In the genomic region with DNA sequence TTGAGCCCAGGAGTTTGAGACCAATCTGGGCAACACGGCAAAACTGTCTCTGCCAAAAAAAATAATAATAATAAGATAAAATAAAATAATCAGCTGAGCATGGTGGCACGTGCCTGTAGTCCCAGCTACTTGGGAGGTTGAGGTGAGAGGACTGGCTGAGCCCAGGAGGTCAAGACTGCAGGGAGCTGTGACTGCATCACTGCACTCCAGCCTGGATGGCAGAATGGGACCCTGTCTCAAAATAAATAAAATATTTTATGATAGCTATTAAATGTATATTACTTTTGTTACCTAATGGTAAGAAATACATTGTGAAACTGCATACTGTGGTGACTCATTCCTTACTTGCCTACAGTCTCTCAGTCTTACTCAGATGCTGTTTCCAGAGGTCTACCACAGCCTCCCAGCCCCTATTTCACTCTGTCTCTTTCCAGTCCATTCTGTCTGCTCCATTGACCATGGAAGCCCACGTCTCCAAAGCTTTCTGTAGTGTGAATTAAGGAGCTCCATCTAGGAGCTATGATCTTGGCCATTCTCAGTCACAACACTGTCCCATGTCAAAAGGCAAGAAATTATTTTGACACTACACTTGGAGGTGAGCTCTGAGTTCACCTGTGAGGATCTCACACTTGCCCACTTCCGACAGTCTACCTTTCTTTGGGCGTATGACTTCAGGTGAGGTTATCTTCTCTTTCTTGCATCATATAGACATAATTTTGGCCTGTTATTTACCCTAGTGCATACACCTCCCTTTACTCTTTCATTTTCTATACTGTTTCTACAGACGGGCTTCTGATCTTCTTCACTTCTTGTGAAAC, we compare ENCODE assay signal across 8 cellular contexts. TPM values are rescaled to one million over a fixed set of nuclear protein-coding genes. Genes with fewer than 3 reads are reported as not detected.
DNase-seq lines count a peak whose midpoint lies in the region; ATAC-seq and TF ChIP-seq lines count a peak whose summit lies in the region.

No MANE protein-coding gene starts in this region.

- no peak overlapping the region for H3K18ac ChIP-seq in H9 (ENCODE audit: insufficient read length, low read depth, low read length)

- no peak overlapping the region for H4K5ac ChIP-seq in H9 (ENCODE audit: insufficient read length, low read depth, low read length)

- no peaks in the 10 kb centered on the region for H3K79me2 ChIP-seq in H9 (ENCODE audit: insufficient read depth, low read length)

- no CpG with 5 or more reads among the region's 6 CpGs for WGBS in H9 (ENCODE audit: extremely low coverage, insufficient read length, low lambda C conversion rate)
- 69 to 73% methylated on average over 6 of the region's 6 CpGs for WGBS in esophagus squamous epithelium, 2 donors

- TF ChIP-seq POLR2A in esophagus squamous epithelium (IDR thresholded peaks at IDR 0.05), result no peak

- H3K27me3 ChIP-seq in H9 (ENCODE audit: insufficient read depth, low read length), result no peaks in the 10 kb centered on the region
- peaks cover 0 to 3% (median 0%) of the 10 kb centered on the region in 4 donors for H3K27me3 ChIP-seq in esophagus squamous epithelium

- peak; percentile 80 for ATAC-seq in HG02970 (IDR thresholded peaks at IDR 0.05; ENCODE audit: low FRiP score, unreplicated experiment)

- intact Hi-C loops in esophagus squamous epithelium (cut with DNase I), result no loop called here

- TF ChIP-seq CTCF in H9 (conservative IDR thresholded peaks at IDR 0.05) (no peak), esophagus squamous epithelium (IDR thresholded peaks at IDR 0.05) (no peak)

- no peak overlapping the region for H2BK5ac ChIP-seq in H9 (ENCODE audit: insufficient read length, low read length)

- no peak overlapping the region for H2BK20ac ChIP-seq in H9 (ENCODE audit: low read depth, low read length, poor library complexity, severe bottlenecking)

- H3K9me3 ChIP-seq in H9 (ENCODE audit: control insufficient read depth, low read depth, low read length), result no peaks in the 10 kb centered on the region
- H3K9me3 ChIP-seq in esophagus squamous epithelium, result no peaks in the 10 kb centered on the region

- H3K4me3 Mint-ChIP-seq in H9, result no peak overlapping the region

- H3K79me1 ChIP-seq in H9 (ENCODE audit: insufficient read depth, low read depth, low read length, poor library complexity, severe bottlenecking), result no peaks in the 10 kb centered on the region

- no peaks in the 10 kb centered on the region for H4K20me1 ChIP-seq in H9 (ENCODE audit: control insufficient read depth, insufficient read depth, insufficient read length)

- no peak overlapping the region for H3K4me3 ChIP-seq in esophagus squamous epithelium

- H3K36me3 Mint-ChIP-seq in H9 (ENCODE audit: insufficient read depth in 1 of 3, low read depth in 3 of 3), result no peaks in the 10 kb centered on the region

- no peaks in the 10 kb centered on the region for H3K23me2 ChIP-seq in H9 (ENCODE audit: insufficient read length, low read depth, low read length, poor library complexity, severe bottlenecking)

- no peak overlapping the region for H4K91ac ChIP-seq in H9 (ENCODE audit: insufficient read length, low read depth, low read length)

- no peak overlapping the region for H3T11ph ChIP-seq in H9 (ENCODE audit: low read length)

- H3K4me2 ChIP-seq in H9 (ENCODE audit: insufficient read depth, insufficient read length, low read length), result no peak overlapping the region

- H3K14ac ChIP-seq in H9 (ENCODE audit: insufficient read depth, low read length), result no peak overlapping the region

- no peak overlapping the region for H2AK5ac ChIP-seq in H9 (ENCODE audit: insufficient read length, low read length)

- no peak overlapping the region for H3K56ac ChIP-seq in H9 (ENCODE audit: insufficient read length, low read depth, low read length)

- H2AFZ ChIP-seq in H9 (ENCODE audit: low read length), result no peak overlapping the region

- H2BK120ac ChIP-seq in H9 (ENCODE audit: low read depth, low read length, poor library complexity, severe bottlenecking), result no peak overlapping the region

- no peak overlapping the region for H3K4ac ChIP-seq in H9 (ENCODE audit: low read depth, low read length)

- H3K27me3 Mint-ChIP-seq in H9 (ENCODE audit: low read depth), result no peaks in the 10 kb centered on the region; the same call in none of the 2 replicates

- H3K4me1 ChIP-seq in H9 (ENCODE audit: insufficient read depth, low read length) (no peaks in the 10 kb centered on the region), esophagus squamous epithelium (no peaks in the 10 kb centered on the region)

- no peaks in the 10 kb centered on the region for H3K4me1 Mint-ChIP-seq in H9

- H3K9ac ChIP-seq in H9 (ENCODE audit: extremely low read depth, insufficient read length, low read length), result no peak overlapping the region

- H3K27ac Mint-ChIP-seq in H9, result no peak overlapping the region

- no peaks in the 10 kb centered on the region for H3K36me3 ChIP-seq in esophagus squamous epithelium

- no peak overlapping the region for H2BK12ac ChIP-seq in H9 (ENCODE audit: insufficient read length, low read depth, low read length)

- peak; percentile 7 for DNase-seq in NK-92 treated with Interleukin-12 subunit alpha and Interleukin-12 subunit beta, amount 100 ng/mL, for 24 hours (lab: John Stamatoyannopoulos, UW)
- DNase-seq in NK-92 (lab: John Stamatoyannopoulos, UW; ENCODE audit: unreplicated experiment) (no peak), H9 (no peak), NCI-H774 (lab: John Stamatoyannopoulos, UW) (no peak), esophagus squamous epithelium (lab: John Stamatoyannopoulos, UW) (no peak)
- DNase-seq in activated CD4-positive, alpha-beta T cell treated with anti-CD3 and anti-CD28 coated beads for 48 hours, result peak; percentile 51
- peak; percentile 58 for DNase-seq in stimulated activated CD4-positive, alpha-beta T cell treated with anti-CD3 and anti-CD28 coated beads, Interleukin-15, amount 100 ng/mL, for 24 hours

- no peak overlapping the region for H4K8ac ChIP-seq in H9 (replicated peaks; ENCODE audit: insufficient read length, low read depth, low read length)

- no peak overlapping the region for H2BK15ac ChIP-seq in H9 (ENCODE audit: low read depth, low read length)

- H3K27ac ChIP-seq in H9 (ENCODE audit: insufficient read length, low read depth, low read length) (no peak overlapping the region), esophagus squamous epithelium (no peak overlapping the region)

- no peaks in the 10 kb centered on the region for H3K9me3 Mint-ChIP-seq in H9

- no peak overlapping the region for H3K23ac ChIP-seq in H9 (ENCODE audit: insufficient read length, low read depth, low read length)

RNA-seq across cellular contexts. Expression of gene SNX9, which starts 22.4 kb away (rescaled TPM):
- total RNA-seq in H9 (2021) (31.3 and 32.9 TPM in 2 replicates), esophagus squamous epithelium (10 to 100 TPM; 19.9 to 39.9 (median 33.5) TPM)

Comparison
In these comparisons a context has a peak if more than half of its experiments do, and no peak if none do; other contexts are left out.
1. DNase-seq: peak in NK-92 treated with Interleukin-12 subunit alpha and Interleukin-12 subunit beta, amount 100 ng/mL, for 24 hours (single experiment), activated CD4-positive, alpha-beta T cell treated with anti-CD3 and anti-CD28 coated beads for 48 hours (single experiment) and stimulated activated CD4-positive, alpha-beta T cell treated with anti-CD3 and anti-CD28 coated beads, Interleukin-15, amount 100 ng/mL, for 24 hours (single experiment); none in NK-92 (single experiment), H9 (single experiment), NCI-H774 (single experiment) and esophagus squamous epithelium (single experiment).